ENCODE assay signal across 12 cellular contexts in the genomic region with DNA sequence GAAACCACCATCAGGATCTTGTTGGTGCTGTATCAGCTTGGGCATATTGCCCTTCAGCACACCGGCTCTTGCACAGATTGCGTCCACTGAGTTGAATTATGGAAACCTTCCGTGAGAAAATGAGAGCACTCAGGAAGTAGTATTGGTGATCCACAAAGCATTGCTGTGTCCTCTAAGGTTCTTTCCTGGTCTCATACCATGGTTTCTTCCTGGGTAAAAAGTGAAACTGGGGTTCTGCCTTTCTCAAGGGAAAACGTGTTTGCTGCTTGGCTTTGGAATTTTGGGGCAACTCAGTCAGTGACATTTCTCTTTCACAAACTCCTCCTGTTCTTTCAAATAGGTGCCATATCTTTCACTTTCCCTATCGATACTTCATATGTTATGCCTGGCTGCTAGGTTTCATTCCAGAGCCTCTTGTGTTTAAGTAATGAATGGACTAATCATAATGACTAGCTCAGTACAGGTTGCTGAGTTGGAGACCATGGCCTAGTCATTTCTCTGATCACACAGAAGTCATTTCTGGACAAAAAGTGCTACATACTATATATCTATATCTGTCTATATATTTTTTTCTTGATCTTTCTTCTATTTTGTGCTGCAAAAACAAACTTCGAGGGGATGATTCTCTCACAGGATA.
DNase-seq lines count a peak whose midpoint lies in the region; ATAC-seq, FAIRE-seq and TF ChIP-seq lines count a peak whose summit lies in the region.
"Had no signal": no experiment of that assay in that cellular context is flagged by ENCODE, and none has a peak within 500 bp of the region (broad histone marks: within the 10 kb centered on the region; RNA-seq: fewer than 3 reads in every experiment).

No MANE protein-coding gene starts in this region.

- peaks cover 6% of the 10 kb centered on the region for H3K4me1 ChIP-seq in mesenchymal stem cell (ENCODE audit: control insufficient read depth, insufficient read depth, low read depth, low read length)

- DNase-seq in GM12891 (ENCODE audit: insufficient read length, low spot score) (no peak), GM20000 (ENCODE audit: low spot score) (peak; percentile 31), mesothelial cell of epicardium (ENCODE audit: low spot score in 2 of 2, unreplicated experiment in 2 of 2) (no peak), hepatic stellate cell (ENCODE audit: low spot score) (no peak), mesenchymal stem cell (no peak), ureter (ENCODE audit: low spot score) (no peak), SHP77 treated with DMSO at 0.1 percent for 48 hours (lab: John Stamatoyannopoulos, UW) (no peak)
- DNase-seq: NCI-H187 treated with DMSO at 0.1 percent for 48 hours had no signal

- H3K4me1 Mint-ChIP-seq in mesothelial cell of epicardium: peaks cover 50% of the 10 kb centered on the region

- WGBS in mesenchymal stem cell: 90% methylated on average over 6 of the region's 6 CpGs

- no peaks in the 10 kb centered on the region for H3K79me1 ChIP-seq in mesenchymal stem cell (replicated peaks; ENCODE audit: low read length, poor library complexity, severe bottlenecking)

- no peak overlapping the region for H3K27ac ChIP-seq in mesenchymal stem cell (ENCODE audit: low read length, poor library complexity, severe bottlenecking)
- H3K27ac ChIP-seq: neutrophil had no signal

- H3K36me3 Mint-ChIP-seq in mesothelial cell of epicardium: peaks cover 10% of the 10 kb centered on the region

- TF ChIP-seq CTCF in GM20000 (IDR thresholded peaks at IDR 0.05; ENCODE audit: extremely low read depth, missing control alignments) (no peak), mesothelial cell of epicardium (IDR thresholded peaks at IDR 0.05; ENCODE audit: unreplicated experiment) (no peak)

- H2AFZ ChIP-seq in mesenchymal stem cell (ENCODE audit: low read depth, low read length): no peak overlapping the region

- H3K9me3 ChIP-seq in mesenchymal stem cell (ENCODE audit: control insufficient read depth, low read length): no peaks in the 10 kb centered on the region
- H3K9me3 ChIP-seq: neutrophil had no signal

- ATAC-seq in HG03565 (IDR thresholded peaks at IDR 0.05; ENCODE audit: unreplicated experiment): peak; percentile 40

- H2AK5ac ChIP-seq in mesenchymal stem cell (ENCODE audit: low read length, severe bottlenecking): no peak overlapping the region

- H3K4ac ChIP-seq in mesenchymal stem cell (ENCODE audit: low read depth in 1 of 2, low read length in 2 of 2): no peak overlapping the region

- H3K27ac Mint-ChIP-seq in mesothelial cell of epicardium: peak overlapping the region; percentile 35

- no peak overlapping the region for H4K8ac ChIP-seq in mesenchymal stem cell (ENCODE audit: low read length)

- peak; percentile 79 for FAIRE-seq in GM12891 (lab: Jason Lieb, UNC)
- FAIRE-seq: D721Med had no signal

- H2BK12ac ChIP-seq in mesenchymal stem cell (ENCODE audit: low read length in 2 of 2): peak overlapping the region in 1 of 2 experiments; percentile 2

- H3K9ac ChIP-seq in mesenchymal stem cell (ENCODE audit: low read length): no peak overlapping the region

- no peaks in the 10 kb centered on the region for H3K27me3 ChIP-seq in mesenchymal stem cell (ENCODE audit: control insufficient read depth in 1 of 2, insufficient read depth in 1 of 2, low read length in 2 of 2)
- H3K27me3 ChIP-seq: neutrophil had no signal

- no peak overlapping the region for H2BK120ac ChIP-seq in mesenchymal stem cell (ENCODE audit: low read depth, low read length)

- H3K18ac ChIP-seq in mesenchymal stem cell (ENCODE audit: low read depth in 1 of 2, low read length in 2 of 2): no peak overlapping the region

- peaks cover 12% of the 10 kb centered on the region for H3K9me3 Mint-ChIP-seq in mesothelial cell of epicardium
- H3K9me3 Mint-ChIP-seq: dendritic cell treated with granulocyte-macrophage colony-stimulating factor and Interleukin-4, amounts not matched to agents 40 ng/mL and 50 ng/mL, for 4 days had no signal

- no peak overlapping the region for H2BK5ac ChIP-seq in mesenchymal stem cell (ENCODE audit: low read depth, low read length, poor library complexity, severe bottlenecking)

- H3K4me2 ChIP-seq in mesenchymal stem cell (ENCODE audit: low read length, poor library complexity, severe bottlenecking): no peak overlapping the region

- no peak overlapping the region for H3K4me3 ChIP-seq in mesenchymal stem cell (ENCODE audit: insufficient read depth in 1 of 2, low read depth in 1 of 2, low read length in 2 of 2)

- H3K14ac ChIP-seq in mesenchymal stem cell (ENCODE audit: low read length in 2 of 2): no peak overlapping the region

- TF ChIP-seq POLR2A in GM12891 (IDR thresholded peaks at IDR 0.05; ENCODE audit: low read depth, low read length): no peak

- H3K36me3 ChIP-seq in mesenchymal stem cell (ENCODE audit: control insufficient read depth in 1 of 2, insufficient read depth in 2 of 2, low read depth in 1 of 2, low read length in 2 of 2): no peaks in the 10 kb centered on the region
- H3K36me3 ChIP-seq: neutrophil had no signal

- H3K4me3 Mint-ChIP-seq in mesothelial cell of epicardium: no peak overlapping the region
- H3K4me3 Mint-ChIP-seq: dendritic cell treated with granulocyte-macrophage colony-stimulating factor and Interleukin-4, amounts not matched to agents 40 ng/mL and 50 ng/mL, for 4 days had no signal

- H3K23ac ChIP-seq in mesenchymal stem cell (ENCODE audit: low read length in 2 of 2): no peak overlapping the region

- H4K91ac ChIP-seq in mesenchymal stem cell (ENCODE audit: low read length): no peak overlapping the region

- no peaks in the 10 kb centered on the region for H3K27me3 Mint-ChIP-seq in mesothelial cell of epicardium (ENCODE audit: low read depth)
- H3K27me3 Mint-ChIP-seq: dendritic cell treated with granulocyte-macrophage colony-stimulating factor and Interleukin-4, amounts not matched to agents 40 ng/mL and 50 ng/mL, for 4 days had no signal

- no peak overlapping the region for H2BK15ac ChIP-seq in mesenchymal stem cell (ENCODE audit: low read depth, poor library complexity, severe bottlenecking)

TF ChIP-seq in GM12891, 5 proteins besides CTCF, POLR2A, EP300 and RAD21:
- no peak for TF ChIP-seq PAX5 (IDR thresholded peaks at IDR 0.05; ENCODE audit: insufficient read depth, low read length, severe bottlenecking)
- TF ChIP-seq POLR2AphosphoS5 (IDR thresholded peaks at IDR 0.05; ENCODE audit: low read depth, low read length): no peak
- TF ChIP-seq SPI1 (IDR thresholded peaks at IDR 0.05; ENCODE audit: low read depth, low read length): no peak
- TF ChIP-seq TAF1 (IDR thresholded peaks at IDR 0.05; ENCODE audit: low read depth, low read length): no peak
- TF ChIP-seq POU2F2 (IDR thresholded peaks at IDR 0.05; ENCODE audit: low read depth, low read length): no peak
TF ChIP-seq in GM12891: peak in this region for 0.
